ENCODE assay signal across 11 cellular contexts in the genomic region with DNA sequence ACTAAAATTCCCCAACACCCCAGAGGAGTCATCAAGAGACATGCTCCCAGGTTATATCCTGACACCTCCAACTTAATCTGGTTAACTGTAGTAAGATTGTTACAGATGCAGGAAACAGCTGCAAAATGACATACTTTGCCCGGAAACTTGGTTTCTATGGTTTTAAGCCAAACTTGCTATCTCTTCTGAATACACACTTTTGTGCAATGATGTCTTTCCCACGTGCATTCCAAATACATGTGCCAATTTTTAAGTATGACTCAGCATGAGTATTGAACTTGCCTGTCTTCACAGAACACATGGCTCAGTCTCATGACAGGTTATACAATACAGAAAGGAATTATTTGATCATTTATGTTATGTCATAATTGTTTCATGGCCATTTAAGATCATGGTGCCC.
DNase-seq lines count a peak whose midpoint lies in the region; ATAC-seq and TF ChIP-seq lines count a peak whose summit lies in the region.
"Had no signal": no experiment of that assay in that cellular context is flagged by ENCODE, and none has a peak within 500 bp of the region (broad histone marks: within the 10 kb centered on the region; RNA-seq: fewer than 3 reads in every experiment).

No MANE protein-coding gene starts in this region.

- H3K4me3 Mint-ChIP-seq in stimulated activated effector memory CD8-positive, alpha-beta T cell treated with anti-CD3 and anti-CD28 coated beads, Interleukin-12 subunit alpha, Interleukin-12 subunit beta, amount 100 ng/mL, for 72 hours = no peak overlapping the region
- H3K4me3 Mint-ChIP-seq: activated CD8-positive, alpha-beta memory T cell treated with anti-CD3 and anti-CD28 coated beads, Interleukin-2, amount 10 ng/mL, durations not matched to agents 7 days and 5 days; central memory CD8-positive, alpha-beta T cell had no signal

- no peak overlapping the region for H3K4me2 ChIP-seq in osteoblast (ENCODE audit: insufficient read depth, low read length)

- H3K36me3 Mint-ChIP-seq in stimulated activated effector memory CD8-positive, alpha-beta T cell treated with anti-CD3 and anti-CD28 coated beads, Interleukin-12 subunit alpha, Interleukin-12 subunit beta, amount 100 ng/mL, for 72 hours = no peaks in the 10 kb centered on the region
- H3K36me3 Mint-ChIP-seq: activated CD8-positive, alpha-beta memory T cell treated with anti-CD3 and anti-CD28 coated beads, Interleukin-2, amount 10 ng/mL, durations not matched to agents 7 days and 5 days had no signal

- intact Hi-C loops in spleen (cut with DNase I; ENCODE audit: low total_unique reads) = no loop called here

- H3K36me3 ChIP-seq in osteoblast (ENCODE audit: insufficient read depth, low read length) (no peaks in the 10 kb centered on the region), spleen (no peaks in the 10 kb centered on the region)

- TF ChIP-seq CTCF in epithelial cell of proximal tubule (conservative IDR thresholded peaks at IDR 0.05; ENCODE audit: low read depth, low read length) = no peak
- no peak for TF ChIP-seq CTCF in osteoblast (IDR thresholded peaks at IDR 0.05; ENCODE audit: extremely low read depth, low read depth, low read length)
- no peak for TF ChIP-seq CTCF in spleen (IDR thresholded peaks at IDR 0.05 in 8 of 11, conservative IDR thresholded peaks at IDR 0.05 in 3 of 11)

- no peaks in the 10 kb centered on the region for H3K79me2 ChIP-seq in osteoblast (ENCODE audit: insufficient read depth, low read length)

- no peaks in the 10 kb centered on the region for H3K27me3 ChIP-seq in osteoblast (ENCODE audit: insufficient read depth, low read length)
- no peaks in the 10 kb centered on the region for H3K27me3 ChIP-seq in spleen (replicated peaks in 1 of 7)

- WGBS in spleen, 5 donors = 38 to 53% (median 42%) methylated on average over 2 of the region's 2 CpGs

- H3K4me1 ChIP-seq in osteoblast (ENCODE audit: insufficient read depth, low read length) (peaks cover 14% of the 10 kb centered on the region), spleen (no peaks in the 10 kb centered on the region)

- H4K20me1 ChIP-seq in osteoblast (ENCODE audit: insufficient read depth, low read length) = no peaks in the 10 kb centered on the region

- H3K4me1 Mint-ChIP-seq in stimulated activated effector memory CD8-positive, alpha-beta T cell treated with anti-CD3 and anti-CD28 coated beads, Interleukin-12 subunit alpha, Interleukin-12 subunit beta, amount 100 ng/mL, for 72 hours = no peaks in the 10 kb centered on the region
- H3K4me1 Mint-ChIP-seq: activated CD8-positive, alpha-beta memory T cell treated with anti-CD3 and anti-CD28 coated beads, Interleukin-2, amount 10 ng/mL, durations not matched to agents 7 days and 5 days; central memory CD8-positive, alpha-beta T cell had no signal

- H3K9me3 ChIP-seq in osteoblast (ENCODE audit: low read depth, low read length) = no peaks in the 10 kb centered on the region
- H3K9me3 ChIP-seq in spleen = no peaks in the 10 kb centered on the region

- ATAC-seq in HG03095 (IDR thresholded peaks at IDR 0.05; ENCODE audit: unreplicated experiment) (no peak), HG03280 (IDR thresholded peaks at IDR 0.05; ENCODE audit: unreplicated experiment) (no peak)
- no peak for ATAC-seq in stimulated activated effector memory CD8-positive, alpha-beta T cell treated with anti-CD3 and anti-CD28 coated beads, Interleukin-12 subunit alpha, Interleukin-12 subunit beta, amount 100 ng/mL, for 72 hours
- ATAC-seq: activated CD8-positive, alpha-beta memory T cell treated with anti-CD3 and anti-CD28 coated beads, Interleukin-2, amount 10 ng/mL, durations not matched to agents 7 days and 5 days had no signal

- H2AFZ ChIP-seq in osteoblast (ENCODE audit: low read length) = no peak overlapping the region

- H3K4me3 ChIP-seq in epithelial cell of proximal tubule (ENCODE audit: low read depth, low read length) = no peak overlapping the region
- H3K4me3 ChIP-seq in osteoblast (ENCODE audit: insufficient read depth, low read length) = no peak overlapping the region
- no peak overlapping the region for H3K4me3 ChIP-seq in spleen

- DNase-seq in EH (ENCODE audit: low read depth) = peak; percentile 93
- peak; percentile 36 for DNase-seq in OCI-M1 (lab: John Stamatoyannopoulos, UW)
- peak; percentile 91 for DNase-seq in epithelial cell of proximal tubule (ENCODE audit: low read depth)
- peak; percentile 21 for DNase-seq in osteoblast (ENCODE audit: insufficient read length, low spot score, missing footprints)
- DNase-seq in spleen = no peak
- DNase-seq in stimulated activated effector memory CD8-positive, alpha-beta T cell treated with anti-CD3 and anti-CD28 coated beads, Interleukin-12 subunit alpha, Interleukin-12 subunit beta, amount 100 ng/mL, for 72 hours (ENCODE audit: low spot score in 2 of 2) = no peak
- DNase-seq: activated CD8-positive, alpha-beta memory T cell treated with anti-CD3 and anti-CD28 coated beads, Interleukin-2, amount 10 ng/mL, durations not matched to agents 7 days and 5 days; NCI-H345 had no signal

- peaks cover 7% of the 10 kb centered on the region for H3K9me3 Mint-ChIP-seq in stimulated activated effector memory CD8-positive, alpha-beta T cell treated with anti-CD3 and anti-CD28 coated beads, Interleukin-12 subunit alpha, Interleukin-12 subunit beta, amount 100 ng/mL, for 72 hours

- no peak overlapping the region for H3K27ac Mint-ChIP-seq in stimulated activated effector memory CD8-positive, alpha-beta T cell treated with anti-CD3 and anti-CD28 coated beads, Interleukin-12 subunit alpha, Interleukin-12 subunit beta, amount 100 ng/mL, for 72 hours
- H3K27ac Mint-ChIP-seq: activated CD8-positive, alpha-beta memory T cell treated with anti-CD3 and anti-CD28 coated beads, Interleukin-2, amount 10 ng/mL, durations not matched to agents 7 days and 5 days had no signal

- no peak for TF ChIP-seq POLR2A in spleen (IDR thresholded peaks at IDR 0.05)

- H3K27ac ChIP-seq in osteoblast (ENCODE audit: low read depth, low read length) (peak overlapping the region; percentile 49), spleen (no peak overlapping the region)

Comparison
In these comparisons a context has a peak if more than half of its experiments do, and no peak if none do; other contexts are left out.
1. DNase-seq: peak in EH (single experiment), OCI-M1 (single experiment), epithelial cell of proximal tubule (single experiment) and osteoblast (single experiment); none in spleen (single experiment) and stimulated activated effector memory CD8-positive, alpha-beta T cell treated with anti-CD3 and anti-CD28 coated beads, Interleukin-12 subunit alpha, Interleukin-12 subunit beta, amount 100 ng/mL, for 72 hours (0 of 2).